Comparison of ENCODE assay signal across 2 cellular contexts in the genomic region with DNA sequence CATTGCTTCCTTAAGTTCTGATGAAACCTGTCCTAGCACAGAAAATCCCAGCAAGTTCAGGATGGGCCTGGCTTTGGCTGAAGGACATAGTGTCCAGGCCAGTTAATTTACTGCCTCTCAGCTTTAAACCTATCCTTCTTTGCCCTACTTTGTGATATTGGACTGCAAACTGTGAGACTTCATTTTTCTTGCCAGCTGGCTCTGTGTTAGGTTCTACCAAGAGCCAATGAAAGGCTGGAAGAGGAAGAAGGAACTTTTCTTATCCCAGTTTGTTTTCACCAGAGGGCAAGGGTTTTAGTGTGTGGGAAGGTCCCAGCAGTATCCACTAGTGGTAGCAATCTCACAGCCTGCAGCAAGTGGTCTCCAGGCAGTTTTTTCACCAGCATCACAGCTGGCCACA.
A peak's percentile ranks its signal among the peaks of the same experiment; 100 is the strongest.
TF ChIP-seq lines count a peak whose summit lies in the region.

No MANE protein-coding gene starts in this region.

TF ChIP-seq in liver, 16 proteins besides CTCF, POLR2A, EP300 and RAD21 (continued from another document):
- TF ChIP-seq, protein P1, sequence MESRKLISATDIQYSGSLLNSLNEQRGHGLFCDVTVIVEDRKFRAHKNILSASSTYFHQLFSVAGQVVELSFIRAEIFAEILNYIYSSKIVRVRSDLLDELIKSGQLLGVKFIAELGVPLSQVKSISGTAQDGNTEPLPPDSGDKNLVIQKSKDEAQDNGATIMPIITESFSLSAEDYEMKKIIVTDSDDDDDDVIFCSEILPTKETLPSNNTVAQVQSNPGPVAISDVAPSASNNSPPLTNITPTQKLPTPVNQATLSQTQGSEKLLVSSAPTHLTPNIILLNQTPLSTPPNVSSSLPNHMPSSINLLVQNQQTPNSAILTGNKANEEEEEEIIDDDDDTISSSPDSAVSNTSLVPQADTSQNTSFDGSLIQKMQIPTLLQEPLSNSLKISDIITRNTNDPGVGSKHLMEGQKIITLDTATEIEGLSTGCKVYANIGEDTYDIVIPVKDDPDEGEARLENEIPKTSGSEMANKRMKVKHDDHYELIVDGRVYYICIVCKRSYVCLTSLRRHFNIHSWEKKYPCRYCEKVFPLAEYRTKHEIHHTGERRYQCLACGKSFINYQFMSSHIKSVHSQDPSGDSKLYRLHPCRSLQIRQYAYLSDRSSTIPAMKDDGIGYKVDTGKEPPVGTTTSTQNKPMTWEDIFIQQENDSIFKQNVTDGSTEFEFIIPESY (IDR thresholded peaks at IDR 0.05) = no peak
- peak; percentile 35 to 59 for TF ChIP-seq HNF4A (conservative IDR thresholded peaks at IDR 0.05)
TF ChIP-seq in liver: peak in this region for 3.

TF ChIP-seq in HepG2, 621 proteins besides CTCF, POLR2A, EP300 and RAD21 (continued from another document):
- TF ChIP-seq, protein P2, sequence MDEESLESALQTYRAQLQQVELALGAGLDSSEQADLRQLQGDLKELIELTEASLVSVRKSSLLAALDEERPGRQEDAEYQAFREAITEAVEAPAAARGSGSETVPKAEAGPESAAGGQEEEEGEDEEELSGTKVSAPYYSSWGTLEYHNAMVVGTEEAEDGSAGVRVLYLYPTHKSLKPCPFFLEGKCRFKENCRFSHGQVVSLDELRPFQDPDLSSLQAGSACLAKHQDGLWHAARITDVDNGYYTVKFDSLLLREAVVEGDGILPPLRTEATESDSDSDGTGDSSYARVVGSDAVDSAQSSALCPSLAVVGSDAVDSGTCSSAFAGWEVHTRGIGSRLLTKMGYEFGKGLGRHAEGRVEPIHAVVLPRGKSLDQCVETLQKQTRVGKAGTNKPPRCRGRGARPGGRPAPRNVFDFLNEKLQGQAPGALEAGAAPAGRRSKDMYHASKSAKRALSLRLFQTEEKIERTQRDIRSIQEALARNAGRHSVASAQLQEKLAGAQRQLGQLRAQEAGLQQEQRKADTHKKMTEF (CRISPR knock-in tag; IDR thresholded peaks at IDR 0.05) = no peak
- TF ChIP-seq, protein P3, sequence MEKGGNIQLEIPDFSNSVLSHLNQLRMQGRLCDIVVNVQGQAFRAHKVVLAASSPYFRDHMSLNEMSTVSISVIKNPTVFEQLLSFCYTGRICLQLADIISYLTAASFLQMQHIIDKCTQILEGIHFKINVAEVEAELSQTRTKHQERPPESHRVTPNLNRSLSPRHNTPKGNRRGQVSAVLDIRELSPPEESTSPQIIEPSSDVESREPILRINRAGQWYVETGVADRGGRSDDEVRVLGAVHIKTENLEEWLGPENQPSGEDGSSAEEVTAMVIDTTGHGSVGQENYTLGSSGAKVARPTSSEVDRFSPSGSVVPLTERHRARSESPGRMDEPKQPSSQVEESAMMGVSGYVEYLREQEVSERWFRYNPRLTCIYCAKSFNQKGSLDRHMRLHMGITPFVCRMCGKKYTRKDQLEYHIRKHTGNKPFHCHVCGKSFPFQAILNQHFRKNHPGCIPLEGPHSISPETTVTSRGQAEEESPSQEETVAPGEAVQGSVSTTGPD (CRISPR knock-in tag; IDR thresholded peaks at IDR 0.05) = no peak
- TF ChIP-seq, protein P4, sequence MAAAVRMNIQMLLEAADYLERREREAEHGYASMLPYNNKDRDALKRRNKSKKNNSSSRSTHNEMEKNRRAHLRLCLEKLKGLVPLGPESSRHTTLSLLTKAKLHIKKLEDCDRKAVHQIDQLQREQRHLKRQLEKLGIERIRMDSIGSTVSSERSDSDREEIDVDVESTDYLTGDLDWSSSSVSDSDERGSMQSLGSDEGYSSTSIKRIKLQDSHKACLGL (CRISPR knock-in tag; IDR thresholded peaks at IDR 0.05) = no peak
- TF ChIP-seq ZKSCAN8 (CRISPR knock-in tag; IDR thresholded peaks at IDR 0.05; ENCODE audit: borderline replicate concordance) = no peak
- no peak for TF ChIP-seq EEA1 (CRISPR knock-in tag; IDR thresholded peaks at IDR 0.05; ENCODE audit: borderline replicate concordance)
- TF ChIP-seq NFIB (CRISPR knock-in tag; IDR thresholded peaks at IDR 0.05; ENCODE audit: borderline replicate concordance) = no peak
- no peak for TF ChIP-seq ZNF570 (CRISPR knock-in tag; IDR thresholded peaks at IDR 0.05; ENCODE audit: borderline replicate concordance)
- no peak for TF ChIP-seq ZNF510 (CRISPR knock-in tag; IDR thresholded peaks at IDR 0.05; ENCODE audit: low read depth)
- no peak for TF ChIP-seq HMGA1 (CRISPR knock-in tag; conservative IDR thresholded peaks at IDR 0.05)
- TF ChIP-seq, protein P5, sequence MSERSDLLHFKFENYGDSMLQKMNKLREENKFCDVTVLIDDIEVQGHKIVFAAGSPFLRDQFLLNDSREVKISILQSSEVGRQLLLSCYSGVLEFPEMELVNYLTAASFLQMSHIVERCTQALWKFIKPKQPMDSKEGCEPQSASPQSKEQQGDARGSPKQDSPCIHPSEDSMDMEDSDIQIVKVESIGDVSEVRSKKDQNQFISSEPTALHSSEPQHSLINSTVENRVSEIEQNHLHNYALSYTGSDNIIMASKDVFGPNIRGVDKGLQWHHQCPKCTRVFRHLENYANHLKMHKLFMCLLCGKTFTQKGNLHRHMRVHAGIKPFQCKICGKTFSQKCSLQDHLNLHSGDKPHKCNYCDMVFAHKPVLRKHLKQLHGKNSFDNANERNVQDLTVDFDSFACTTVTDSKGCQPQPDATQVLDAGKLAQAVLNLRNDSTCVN (CRISPR knock-in tag; IDR thresholded peaks at IDR 0.05; ENCODE audit: borderline replicate concordance) = no peak
- TF ChIP-seq ZNF709 (CRISPR knock-in tag; IDR thresholded peaks at IDR 0.05) = no peak
- no peak for TF ChIP-seq HOXA3 (CRISPR knock-in tag; IDR thresholded peaks at IDR 0.05)
- no peak for TF ChIP-seq ZNF749 (CRISPR knock-in tag; IDR thresholded peaks at IDR 0.05; ENCODE audit: borderline replicate concordance)
- no peak for TF ChIP-seq ZNF737 (CRISPR knock-in tag; IDR thresholded peaks at IDR 0.05; ENCODE audit: borderline replicate concordance)
- no peak for TF ChIP-seq KLF15 (CRISPR knock-in tag; IDR thresholded peaks at IDR 0.05; ENCODE audit: borderline replicate concordance)
TF ChIP-seq in HepG2: peak in this region for 0.
